ENCODE assay signal across 8 cellular contexts in genomic region chr2:162343492-162343823, GRCh38. TPM values are rescaled to one million over a fixed set of nuclear protein-coding genes. Genes with fewer than 3 reads are reported as not detected.
DNase-seq lines count a peak whose midpoint lies in the region; ATAC-seq and TF ChIP-seq lines count a peak whose summit lies in the region.

No MANE protein-coding gene starts in this region.

- H3K36me3 ChIP-seq in subcutaneous abdominal adipose tissue (ENCODE audit: control insufficient read depth in 5 of 5, insufficient read depth in 5 of 5, low read length in 5 of 5) = no peaks in the 10 kb centered on the region

- intact Hi-C loops in activated CD4-positive, alpha-beta T cell treated with anti-CD3 and anti-CD28 coated beads, Interleukin-2, amount 10 ng/mL, durations not matched to agents 24 days and 14 days (cut with micrococcal nuclease) = loop anchor here (5.0 kb wide), 1 partner anchor 41 kb away; no protein-coding TSS in a partner anchor
- intact Hi-C loops in activated B cell treated with CpG ODN at 0.5 μM for 24 hours (cut with micrococcal nuclease) = loop anchor here (10.0 kb wide), 1 partner anchor 1039 kb away; the partner anchor contains the start of gene PSMD14

- H3K4me1 Mint-ChIP-seq in activated CD4-positive, alpha-beta T cell treated with anti-CD3 and anti-CD28 coated beads, Interleukin-2, amount 10 ng/mL, durations not matched to agents 24 days and 14 days = peaks cover 17% of the 10 kb centered on the region
- H3K4me1 Mint-ChIP-seq in activated B cell treated with CpG ODN at 0.5 μM for 24 hours = peaks cover 18% of the 10 kb centered on the region

- H3K27ac ChIP-seq in subcutaneous abdominal adipose tissue (ENCODE audit: low read depth, low read length) = no peak overlapping the region

- H3K9ac ChIP-seq in subcutaneous abdominal adipose tissue (ENCODE audit: low read length in 5 of 5) = peak overlapping the region in 1 of 5 donors; percentile 30

- H3K9me3 ChIP-seq in iPS-18c (ENCODE audit: control insufficient read depth, insufficient read depth, low read length) = no peaks in the 10 kb centered on the region
- H3K9me3 ChIP-seq in subcutaneous abdominal adipose tissue (ENCODE audit: control insufficient read depth in 5 of 5, low read length in 5 of 5) = no peaks in the 10 kb centered on the region

- no peak for TF ChIP-seq CTCF in activated B cell treated with CpG ODN at 0.5 μM for 24 hours (IDR thresholded peaks at IDR 0.05)

- H3K4me1 ChIP-seq in subcutaneous abdominal adipose tissue (ENCODE audit: control insufficient read depth in 5 of 5, insufficient read depth in 5 of 5, low read length in 5 of 5) = peaks cover 0 to 27% (median 20%) of the 10 kb centered on the region in 5 donors

- H3K9me3 Mint-ChIP-seq in activated CD4-positive, alpha-beta T cell treated with anti-CD3 and anti-CD28 coated beads, Interleukin-2, amount 10 ng/mL, durations not matched to agents 24 days and 14 days = no peaks in the 10 kb centered on the region
- no peaks in the 10 kb centered on the region for H3K9me3 Mint-ChIP-seq in activated B cell treated with CpG ODN at 0.5 μM for 24 hours

- no peak for ATAC-seq in activated B cell treated with CpG ODN at 0.5 μM for 24 hours (ENCODE audit: low read depth)
- no peak for ATAC-seq in left lobe of liver

- DNase-seq in activated CD4-positive, alpha-beta T cell treated with anti-CD3 and anti-CD28 coated beads, Interleukin-2, amount 10 ng/mL, durations not matched to agents 24 days and 14 days = no peak
- DNase-seq in activated CD4-positive, alpha-beta T cell treated with anti-CD3 and anti-CD28 coated beads, Interleukin-2, amount 50 U/mL, for 48 hours = no peak
- DNase-seq in activated B cell treated with CpG ODN at 0.5 μM for 24 hours (no peak), dermis blood vessel endothelial cell (no peak), left lobe of liver (ENCODE audit: low spot score) (no peak), NCI-H82 (lab: John Stamatoyannopoulos, UW) (no peak)

- H3K36me3 Mint-ChIP-seq in activated CD4-positive, alpha-beta T cell treated with anti-CD3 and anti-CD28 coated beads, Interleukin-2, amount 10 ng/mL, durations not matched to agents 24 days and 14 days (ENCODE audit: low read depth) = peaks cover 5% of the 10 kb centered on the region
- peaks cover 5% of the 10 kb centered on the region for H3K36me3 Mint-ChIP-seq in activated B cell treated with CpG ODN at 0.5 μM for 24 hours (ENCODE audit: low read depth)

- CTCF ChIA-PET in activated B cell treated with CpG ODN at 0.5 μM for 24 hours (lab: Charles Lee) = interaction anchor here (1.5 to 3.1 kb wide), 4 partner anchors 9 to 123 kb away, joined by 4 to 15 read pairs (median 6); no protein-coding TSS in a partner anchor

- H3K4me3 Mint-ChIP-seq in activated CD4-positive, alpha-beta T cell treated with anti-CD3 and anti-CD28 coated beads, Interleukin-2, amount 10 ng/mL, durations not matched to agents 24 days and 14 days = peak overlapping the region; percentile 91
- peak overlapping the region; percentile 91 for H3K4me3 Mint-ChIP-seq in activated B cell treated with CpG ODN at 0.5 μM for 24 hours

- POLR2A ChIA-PET in activated B cell treated with CpG ODN at 0.5 μM for 24 hours (lab: Charles Lee) = interaction anchor here (1.4 to 3.9 kb wide), 3 partner anchors 15 to 1035 kb away, joined by 5 to 32 read pairs (median 5); partner anchors contain the start of genes IFIH1 and PSMD14

- H3K27me3 ChIP-seq in subcutaneous abdominal adipose tissue (ENCODE audit: control insufficient read depth in 5 of 5, insufficient read depth in 4 of 5, low read length in 5 of 5) = no peaks in the 10 kb centered on the region

- H3K27ac Mint-ChIP-seq in activated CD4-positive, alpha-beta T cell treated with anti-CD3 and anti-CD28 coated beads, Interleukin-2, amount 10 ng/mL, durations not matched to agents 24 days and 14 days = peak overlapping the region; percentile 61
- H3K27ac Mint-ChIP-seq in activated B cell treated with CpG ODN at 0.5 μM for 24 hours = peak overlapping the region; percentile 84

- peak overlapping the region; percentile 87; the same call in 1 of the 2 replicates for H3K4me3 ChIP-seq in iPS-18c (ENCODE audit: insufficient read depth, low read depth, low read length)
- peak overlapping the region; percentile 71 to 100 (median 97) for H3K4me3 ChIP-seq in subcutaneous abdominal adipose tissue (ENCODE audit: low read depth in 1 of 5, low read length in 5 of 5)

- peaks cover 5% of the 10 kb centered on the region for H3K27me3 Mint-ChIP-seq in activated CD4-positive, alpha-beta T cell treated with anti-CD3 and anti-CD28 coated beads, Interleukin-2, amount 10 ng/mL, durations not matched to agents 24 days and 14 days
- no peaks in the 10 kb centered on the region for H3K27me3 Mint-ChIP-seq in activated B cell treated with CpG ODN at 0.5 μM for 24 hours

RNA-seq across cellular contexts. Expression of gene GCA, which starts 0.5 kb away (rescaled TPM):
- total RNA-seq in activated CD4-positive, alpha-beta T cell treated with anti-CD3 and anti-CD28 coated beads, Interleukin-2, amount 10 ng/mL, durations not matched to agents 24 days and 14 days = 13.6 and 16.2 TPM in 2 replicates
- total RNA-seq in activated B cell treated with CpG ODN at 0.5 μM for 24 hours (31.3 and 33.9 TPM in 2 replicates), dermis blood vessel endothelial cell (12.9 and 14.8 TPM in 2 replicates), left lobe of liver (7.3 TPM)

RNA-seq across cellular contexts. Expression of gene IFIH1, which starts 25.0 kb away (rescaled TPM):
- total RNA-seq in activated CD4-positive, alpha-beta T cell treated with anti-CD3 and anti-CD28 coated beads, Interleukin-2, amount 10 ng/mL, durations not matched to agents 24 days and 14 days = 22.5 and 26.3 TPM in 2 replicates
- 61.8 and 63.0 TPM in 2 replicates for total RNA-seq in activated B cell treated with CpG ODN at 0.5 μM for 24 hours
- 8.2 and 18.7 TPM in 2 replicates for total RNA-seq in dermis blood vessel endothelial cell
- 9.4 TPM for total RNA-seq in left lobe of liver
